Comparison of ENCODE assay signal across 13 cellular contexts in genomic region chr7:64883113-64883905, GRCh38. TPM values are rescaled to one million over a fixed set of nuclear protein-coding genes. Genes with fewer than 3 reads are reported as not detected.
DNase-seq lines count a peak whose midpoint lies in the region; ATAC-seq and TF ChIP-seq lines count a peak whose summit lies in the region.
"Had no signal": no experiment of that assay in that cellular context is flagged by ENCODE, and none has a peak within 500 bp of the region (broad histone marks: within the 10 kb centered on the region; RNA-seq: fewer than 3 reads in every experiment).

No MANE protein-coding gene starts in this region.

- TF ChIP-seq POLR2A in upper lobe of left lung (IDR thresholded peaks at IDR 0.05), result no peak

- H3K4me3 Mint-ChIP-seq in activated naive CD4-positive, alpha-beta T cell treated with anti-CD3 and anti-CD28 coated beads, Interleukin-2, amount 50 U/mL, for 24 hours, result peak overlapping the region; percentile 72

- no peaks in the 10 kb centered on the region for H3K27me3 ChIP-seq in upper lobe of left lung

- WGBS in upper lobe of left lung, 2 donors, result 56 to 63% methylated on average over 37 to 38 of the region's 38 CpGs

- peaks cover 13% of the 10 kb centered on the region for H3K4me1 Mint-ChIP-seq in activated naive CD4-positive, alpha-beta T cell treated with anti-CD3 and anti-CD28 coated beads, Interleukin-2, amount 50 U/mL, for 24 hours

- no peak overlapping the region for H3K27ac ChIP-seq in upper lobe of left lung
- H3K27ac ChIP-seq: HL-60 had no signal

- no peaks in the 10 kb centered on the region for H3K36me3 Mint-ChIP-seq in activated naive CD4-positive, alpha-beta T cell treated with anti-CD3 and anti-CD28 coated beads, Interleukin-2, amount 50 U/mL, for 24 hours
- H3K36me3 Mint-ChIP-seq: CD4-positive, CD25-positive, alpha-beta regulatory T cell had no signal

- no peaks in the 10 kb centered on the region for H3K9me3 ChIP-seq in upper lobe of left lung

- no peaks in the 10 kb centered on the region for H3K9me3 Mint-ChIP-seq in activated naive CD4-positive, alpha-beta T cell treated with anti-CD3 and anti-CD28 coated beads, Interleukin-2, amount 50 U/mL, for 24 hours

- peak in 1 of 2 donors; percentile 28 for ATAC-seq in upper lobe of left lung (ENCODE audit: low FRiP score in 2 of 2)

- no peaks in the 10 kb centered on the region for H3K36me3 ChIP-seq in upper lobe of left lung

- H3K27ac Mint-ChIP-seq in activated naive CD4-positive, alpha-beta T cell treated with anti-CD3 and anti-CD28 coated beads, Interleukin-2, amount 50 U/mL, for 24 hours, result no peak overlapping the region

- DNase-seq in activated naive CD4-positive, alpha-beta T cell treated with anti-CD3 and anti-CD28 coated beads, Interleukin-2, amount 50 U/mL, for 16 hours, result no peak
- DNase-seq in cerebellar cortex (ENCODE audit: low spot score) (peak; percentile 59), mucosa of gallbladder (ENCODE audit: low spot score) (peak; percentile 9), upper lobe of left lung (no peak), SIG-M5 (lab: John Stamatoyannopoulos, UW) (no peak), H4 (ENCODE audit: low spot score) (no peak)
- no peak for DNase-seq in activated CD4-positive, alpha-beta T cell treated with anti-CD3 and anti-CD28 coated beads, Interleukin-2, amount 50 U/mL, for 1 hour
- DNase-seq: activated naive CD4-positive, alpha-beta T cell; CD4-positive, CD25-positive, alpha-beta regulatory T cell; foreskin fibroblast; HCEC 1CT had no signal

- no peak for TF ChIP-seq EP300 in upper lobe of left lung (IDR thresholded peaks at IDR 0.05)

- H3K4me1 ChIP-seq in upper lobe of left lung, result peaks cover 5 to 23% (median 7%) of the 10 kb centered on the region in 4 donors

- peak overlapping the region in 3 of 4 donors; percentile 39 to 48 (median 43) for H3K4me3 ChIP-seq in upper lobe of left lung

- peaks cover 47% of the 10 kb centered on the region for H3K27me3 Mint-ChIP-seq in activated naive CD4-positive, alpha-beta T cell treated with anti-CD3 and anti-CD28 coated beads, Interleukin-2, amount 50 U/mL, for 24 hours

- no peak for TF ChIP-seq CTCF in upper lobe of left lung (IDR thresholded peaks at IDR 0.05)

RNA-seq across cellular contexts. Expression of gene ZNF273, which starts 19.8 kb away (rescaled TPM):
- 9.3 TPM for total RNA-seq in mucosa of gallbladder
- total RNA-seq in upper lobe of left lung, result 10 to 100 TPM in 3 of 6 donors, 1 to 10 TPM in 3; 3.2 to 29.6 (median 7.6) TPM
- 13.4 and 14.6 TPM in 2 replicates for total RNA-seq in H4 (2014; rRNA removed; shearing (Covaris generic))

Comparison
In these comparisons a context has a peak if more than half of its experiments do, and no peak if none do; other contexts are left out.
1. DNase-seq: peak in cerebellar cortex (single experiment) and mucosa of gallbladder (single experiment); none in activated naive CD4-positive, alpha-beta T cell treated with anti-CD3 and anti-CD28 coated beads, Interleukin-2, amount 50 U/mL, for 16 hours (single experiment), upper lobe of left lung (0 of 2), SIG-M5 (single experiment), activated CD4-positive, alpha-beta T cell treated with anti-CD3 and anti-CD28 coated beads, Interleukin-2, amount 50 U/mL, for 1 hour (single experiment) and H4 (single experiment).